Comparison of ENCODE assay signal across 8 cellular contexts in genomic region chr5:154445422-154446182, GRCh38. TPM values are rescaled to one million over a fixed set of nuclear protein-coding genes. Genes with fewer than 3 reads are reported as not detected.
DNase-seq lines count a peak whose midpoint lies in the region; ATAC-seq lines count a peak whose summit lies in the region.

Gene SAP30L (plus strand): TSS chr5:154445997. CDS start chr5:154446605, 608 bp downstream.

- no peaks in the 10 kb centered on the region for H3K9me3 ChIP-seq in mononuclear cell (ENCODE audit: low read depth, low read length)

- peak within 1 kb of the TSS; percentile 95 for H3K4me3 ChIP-seq in mononuclear cell (ENCODE audit: low read length)

- no peaks in the 10 kb centered on the region for H3K27me3 ChIP-seq in mononuclear cell (ENCODE audit: insufficient read depth, low read length)

- peaks cover 38% of the 10 kb centered on the region for H3K4me1 ChIP-seq in mononuclear cell (ENCODE audit: insufficient read depth, low read length)

- ATAC-seq in GM21528 (IDR thresholded peaks at IDR 0.05; ENCODE audit: low FRiP score, unreplicated experiment) = peak; percentile 92

- DNase-seq in DMS114 treated with DMSO at 0.1 percent for 48 hours (lab: John Stamatoyannopoulos, UW; ENCODE audit: unreplicated experiment) = peak; percentile 90
- DNase-seq in HuH-7.5 (ENCODE audit: low spot score) = peak; percentile 99
- DNase-seq in OCI-M1 (lab: John Stamatoyannopoulos, UW) = peak; percentile 97
- peak; percentile 93 for DNase-seq in activated T-cell treated with anti-CD3 and anti-CD28 coated beads for 24 hours (ENCODE audit: low read depth)
- DNase-seq in epidermal melanocyte (ENCODE audit: insufficient read length, low spot score) = peak; percentile 99
- DNase-seq in stimulated activated CD8-positive, alpha-beta memory T cell treated with anti-CD3 and anti-CD28 coated beads, Interleukin-2, amount 100 ng/mL, for 48 hours (ENCODE audit: low read depth in 2 of 2) = peak; percentile 93

RNA-seq across cellular contexts. Expression of gene SAP30L, which starts in this region (rescaled TPM):
- 36.2 TPM for total RNA-seq in mononuclear cell

Comparison
In these comparisons a context has a peak if more than half of its experiments do, and no peak if none do; other contexts are left out.
1. Peak in every context shown above with its lines: DNase-seq, ATAC-seq and H3K4me3 ChIP-seq.